1 cellular context compared by ENCODE assay signal in genomic region chr5:139341689-139342422, GRCh38.
TF ChIP-seq lines count a peak whose summit lies in the region.

A gene with protein sequence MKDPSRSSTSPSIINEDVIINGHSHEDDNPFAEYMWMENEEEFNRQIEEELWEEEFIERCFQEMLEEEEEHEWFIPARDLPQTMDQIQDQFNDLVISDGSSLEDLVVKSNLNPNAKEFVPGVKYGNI (plus strand): TSS chr5:139341854. CDS start chr5:139363785, 21,931 bp downstream.

TF ChIP-seq in HEK293, 187 proteins besides CTCF, POLR2A, EP300 and RAD21 (continued from another document):
- TF ChIP-seq, protein P1, sequence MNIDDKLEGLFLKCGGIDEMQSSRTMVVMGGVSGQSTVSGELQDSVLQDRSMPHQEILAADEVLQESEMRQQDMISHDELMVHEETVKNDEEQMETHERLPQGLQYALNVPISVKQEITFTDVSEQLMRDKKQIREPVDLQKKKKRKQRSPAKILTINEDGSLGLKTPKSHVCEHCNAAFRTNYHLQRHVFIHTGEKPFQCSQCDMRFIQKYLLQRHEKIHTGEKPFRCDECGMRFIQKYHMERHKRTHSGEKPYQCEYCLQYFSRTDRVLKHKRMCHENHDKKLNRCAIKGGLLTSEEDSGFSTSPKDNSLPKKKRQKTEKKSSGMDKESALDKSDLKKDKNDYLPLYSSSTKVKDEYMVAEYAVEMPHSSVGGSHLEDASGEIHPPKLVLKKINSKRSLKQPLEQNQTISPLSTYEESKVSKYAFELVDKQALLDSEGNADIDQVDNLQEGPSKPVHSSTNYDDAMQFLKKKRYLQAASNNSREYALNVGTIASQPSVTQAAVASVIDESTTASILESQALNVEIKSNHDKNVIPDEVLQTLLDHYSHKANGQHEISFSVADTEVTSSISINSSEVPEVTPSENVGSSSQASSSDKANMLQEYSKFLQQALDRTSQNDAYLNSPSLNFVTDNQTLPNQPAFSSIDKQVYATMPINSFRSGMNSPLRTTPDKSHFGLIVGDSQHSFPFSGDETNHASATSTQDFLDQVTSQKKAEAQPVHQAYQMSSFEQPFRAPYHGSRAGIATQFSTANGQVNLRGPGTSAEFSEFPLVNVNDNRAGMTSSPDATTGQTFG (tag by site-specific recombination; IDR thresholded peaks at IDR 0.05; ENCODE audit: borderline replicate concordance): no peak
- no peak for TF ChIP-seq MEIS1 (CRISPR knock-in tag; IDR thresholded peaks at IDR 0.05; ENCODE audit: borderline replicate concordance)
